ENCODE assay signal across 16 cellular contexts in genomic region chrX:69097451-69098236, GRCh38.
DNase-seq lines count a peak whose midpoint lies in the region; TF ChIP-seq lines count a peak whose summit lies in the region.
"Had no signal": no experiment of that assay in that cellular context is flagged by ENCODE, and none has a peak within 500 bp of the region (broad histone marks: within the 10 kb centered on the region; RNA-seq: fewer than 3 reads in every experiment).

No MANE protein-coding gene starts in this region.

- no peak overlapping the region for H3K14ac ChIP-seq in neuronal stem cell (ENCODE audit: low read length)

- no peaks in the 10 kb centered on the region for H3K27me3 Mint-ChIP-seq in endodermal cell (ENCODE audit: insufficient read depth)

- no peak overlapping the region; the same call in 1 of the 2 replicates for H3K27ac ChIP-seq in HEK293 (ENCODE audit: extremely low read depth, low read depth, low read length)
- no peak overlapping the region for H3K27ac ChIP-seq in endodermal cell (ENCODE audit: low read depth, low read length)
- H3K27ac ChIP-seq in neuronal stem cell (replicated peaks; ENCODE audit: low read length), result no peak overlapping the region
- H3K27ac ChIP-seq: KMS-11 had no signal

- CTCF ChIA-PET in HEK293 (lab: Yijun Ruan, JAX), result interaction anchor here (0.6 to 1.1 kb wide), 4 partner anchors 125 to 830 kb away, joined by 3 to 5 read pairs (median 4); no protein-coding TSS in a partner anchor

- WGBS in endodermal cell (ENCODE audit: insufficient coverage in 1 of 2, insufficient read length in 1 of 2), 2 experiments, result 70 to 94% methylated on average over 3 to 14 of the region's 14 CpGs
- WGBS in neuronal stem cell (ENCODE audit: extremely low coverage in 2 of 2, insufficient read length in 2 of 2, insufficient replicate concordance in 1 of 2), 2 donors, result no CpG with 5 or more reads among the region's 14 CpGs

- no peak for TF ChIP-seq CTCF in HEK293 (tag by site-specific recombination; IDR thresholded peaks at IDR 0.05)
- TF ChIP-seq CTCF in endodermal cell (conservative IDR thresholded peaks at IDR 0.05), result no peak

- H3K79me1 ChIP-seq in neuronal stem cell (ENCODE audit: low read depth, low read length), result no peaks in the 10 kb centered on the region

- POLR2A ChIA-PET in HEK293 (lab: Yijun Ruan, JAX), result interaction anchor here (1.3 to 1.8 kb wide), 2 partner anchors 10 to 269 kb away, joined by 4 to 6 read pairs; partner anchors contain the start of gene EFNB1

- H3K36me3 ChIP-seq in HEK293 (ENCODE audit: control insufficient read depth in 2 of 2, insufficient read depth in 1 of 2, low read length in 2 of 2) (no peaks in the 10 kb centered on the region), endodermal cell (ENCODE audit: control insufficient read depth, insufficient read depth, low read length) (no peaks in the 10 kb centered on the region), neuronal stem cell (replicated peaks in 1 of 2; ENCODE audit: control insufficient read depth in 2 of 2, insufficient read depth in 2 of 2, low read length in 2 of 2) (no peaks in the 10 kb centered on the region)

- H3K4me2 ChIP-seq in neuronal stem cell (ENCODE audit: insufficient read depth, low read length, poor library complexity, severe bottlenecking), result no peak overlapping the region
- H3K4me2 ChIP-seq: KMS-11 had no signal

- no peak overlapping the region for H2BK120ac ChIP-seq in neuronal stem cell (ENCODE audit: low read depth, low read length)

- H4K91ac ChIP-seq in neuronal stem cell (ENCODE audit: low read depth, low read length, poor library complexity), result no peak overlapping the region

- no peak overlapping the region for H2AFZ ChIP-seq in neuronal stem cell (ENCODE audit: low read length)

- DNase-seq in NCI-H2227 (lab: John Stamatoyannopoulos, UW; ENCODE audit: unreplicated experiment) (peak; percentile 30), endodermal cell (peak; percentile 82), neuronal stem cell (ENCODE audit: low spot score) (no peak), retina (no peak), posterior cingulate gyrus (no peak), ureter (ENCODE audit: low spot score) (no peak)
- DNase-seq: DMS153, H9, NCI-H1048, NCI-H1436 treated with DMSO at 0.1 percent for 48 hours, NCI-H2029 treated with DMSO at 0.1 percent for 48 hours, NCI-H526, SHP77 treated with DMSO at 0.1 percent for 48 hours had no signal

- no peak overlapping the region for H2BK5ac ChIP-seq in neuronal stem cell (ENCODE audit: low read length)

- no peaks in the 10 kb centered on the region for H3K27me3 ChIP-seq in endodermal cell (ENCODE audit: control insufficient read depth, insufficient read depth, low read length, poor library complexity, severe bottlenecking)
- H3K27me3 ChIP-seq in neuronal stem cell (ENCODE audit: control insufficient read depth in 3 of 3, insufficient read depth in 3 of 3, low read depth in 1 of 3, low read length in 3 of 3), result no peaks in the 10 kb centered on the region

- no peak overlapping the region for H3K4ac ChIP-seq in neuronal stem cell (ENCODE audit: low read length)

- H3K9me3 Mint-ChIP-seq in endodermal cell, result peaks cover 22% of the 10 kb centered on the region
- H3K9me3 Mint-ChIP-seq: CD14-positive monocyte had no signal

- peak overlapping the region; percentile 57 for H3K18ac ChIP-seq in neuronal stem cell (ENCODE audit: low read length)

- no peak overlapping the region for H2BK12ac ChIP-seq in neuronal stem cell (ENCODE audit: low read length)

- peaks cover 12% of the 10 kb centered on the region for H3K4me1 Mint-ChIP-seq in endodermal cell
- H3K4me1 Mint-ChIP-seq: CD14-positive monocyte had no signal

- H3K23ac ChIP-seq in neuronal stem cell (ENCODE audit: low read depth, low read length, poor library complexity), result no peak overlapping the region

- intact Hi-C loops in posterior cingulate gyrus (cut with DNase I), result no loop called here

- H3K4me3 Mint-ChIP-seq in endodermal cell, result no peak overlapping the region
- H3K4me3 Mint-ChIP-seq: CD14-positive monocyte, H9 had no signal

- H2BK15ac ChIP-seq in neuronal stem cell (ENCODE audit: low read length), result no peak overlapping the region

- no peak overlapping the region for H3K27ac Mint-ChIP-seq in endodermal cell
- H3K27ac Mint-ChIP-seq: CD14-positive monocyte, H9 had no signal

- H3K9me3 ChIP-seq in HEK293 (ENCODE audit: control insufficient read depth, insufficient read depth, low read depth, low read length), result no peaks in the 10 kb centered on the region
- no peaks in the 10 kb centered on the region for H3K9me3 ChIP-seq in endodermal cell (ENCODE audit: control insufficient read depth, low read length)
- H3K9me3 ChIP-seq in neuronal stem cell (replicated peaks in 1 of 2; ENCODE audit: control insufficient read depth in 2 of 2, insufficient read depth in 1 of 2, low read depth in 1 of 2, low read length in 2 of 2), result no peaks in the 10 kb centered on the region

- no peak overlapping the region for H4K8ac ChIP-seq in neuronal stem cell (ENCODE audit: low read depth, low read length)

- H2AK5ac ChIP-seq in neuronal stem cell (ENCODE audit: low read depth, low read length), result no peak overlapping the region

- H3K4me1 ChIP-seq in HEK293 (ENCODE audit: control insufficient read depth, insufficient read depth, low read length), result no peaks in the 10 kb centered on the region
- no peaks in the 10 kb centered on the region for H3K4me1 ChIP-seq in endodermal cell (ENCODE audit: control insufficient read depth, insufficient read depth, low read length)
- peaks cover 3 to 8% of the 10 kb centered on the region in 2 donors for H3K4me1 ChIP-seq in neuronal stem cell (ENCODE audit: control insufficient read depth in 2 of 2, insufficient read depth in 1 of 2, low read depth in 1 of 2, low read length in 2 of 2)

- H3K36me3 Mint-ChIP-seq in endodermal cell (ENCODE audit: low read depth), result no peaks in the 10 kb centered on the region
- H3K36me3 Mint-ChIP-seq: CD14-positive monocyte had no signal

- H3K9ac ChIP-seq in endodermal cell (ENCODE audit: extremely low read depth, low read length, poor library complexity, severe bottlenecking) (no peak overlapping the region), neuronal stem cell (ENCODE audit: low read depth, low read length, poor library complexity) (no peak overlapping the region)
- H3K9ac ChIP-seq: KMS-11 had no signal

- H3K4me3 ChIP-seq in HEK293 (ENCODE audit: low read depth, low read length), result no peak overlapping the region
- no peak overlapping the region for H3K4me3 ChIP-seq in endodermal cell (ENCODE audit: low read length)
- no peak overlapping the region for H3K4me3 ChIP-seq in neuronal stem cell (ENCODE audit: low read length in 2 of 2)

TF ChIP-seq in HEK293, 187 proteins besides CTCF, POLR2A, EP300 and RAD21:
- no peak for TF ChIP-seq ZNF146 (tag by site-specific recombination; IDR thresholded peaks at IDR 0.05)
- no peak for TF ChIP-seq ZNF221 (tag by site-specific recombination; IDR thresholded peaks at IDR 0.05; ENCODE audit: borderline replicate concordance)
- TF ChIP-seq ZNF175 (tag by site-specific recombination; IDR thresholded peaks at IDR 0.05), result no peak
- no peak for TF ChIP-seq ZNF248 (tag by site-specific recombination; IDR thresholded peaks at IDR 0.05)
- TF ChIP-seq TRIM28 (IDR thresholded peaks at IDR 0.05; ENCODE audit: borderline replicate concordance, low read length), result 0 out of 2 replicates have a peak, but pooled peaks have one; percentile 20
- TF ChIP-seq HOXD13 (CRISPR knock-in tag; IDR thresholded peaks at IDR 0.05; ENCODE audit: borderline replicate concordance), result peak; percentile 30; the same call in 1 of the 2 replicates
- no peak for TF ChIP-seq ZNF692 (tag by site-specific recombination; IDR thresholded peaks at IDR 0.05)
- TF ChIP-seq ZNF791 (tag by site-specific recombination; IDR thresholded peaks at IDR 0.05), result no peak
- no peak for TF ChIP-seq MYNN (tag by site-specific recombination; IDR thresholded peaks at IDR 0.05; ENCODE audit: borderline replicate concordance)
- TF ChIP-seq ZNF19 (tag by site-specific recombination; IDR thresholded peaks at IDR 0.05; ENCODE audit: low read depth), result no peak
- no peak for TF ChIP-seq ZNF16 (tag by site-specific recombination; IDR thresholded peaks at IDR 0.05; ENCODE audit: low read depth)
- TF ChIP-seq ZNF133 (tag by site-specific recombination; IDR thresholded peaks at IDR 0.05), result no peak
- 0 out of 2 replicates have a peak, but pooled peaks have one; percentile 21 for TF ChIP-seq ZBTB17 (tag by site-specific recombination; IDR thresholded peaks at IDR 0.05)
- no peak; the same call in 1 of the 2 replicates for TF ChIP-seq EGR2 (tag by site-specific recombination; IDR thresholded peaks at IDR 0.05; ENCODE audit: low read depth)
- TF ChIP-seq ZBTB48 (tag by site-specific recombination; IDR thresholded peaks at IDR 0.05), result no peak
- TF ChIP-seq, protein P1, sequence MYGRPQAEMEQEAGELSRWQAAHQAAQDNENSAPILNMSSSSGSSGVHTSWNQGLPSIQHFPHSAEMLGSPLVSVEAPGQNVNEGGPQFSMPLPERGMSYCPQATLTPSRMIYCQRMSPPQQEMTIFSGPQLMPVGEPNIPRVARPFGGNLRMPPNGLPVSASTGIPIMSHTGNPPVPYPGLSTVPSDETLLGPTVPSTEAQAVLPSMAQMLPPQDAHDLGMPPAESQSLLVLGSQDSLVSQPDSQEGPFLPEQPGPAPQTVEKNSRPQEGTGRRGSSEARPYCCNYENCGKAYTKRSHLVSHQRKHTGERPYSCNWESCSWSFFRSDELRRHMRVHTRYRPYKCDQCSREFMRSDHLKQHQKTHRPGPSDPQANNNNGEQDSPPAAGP (tag by site-specific recombination; IDR thresholded peaks at IDR 0.05), result no peak
- TF ChIP-seq ZNF549 (tag by site-specific recombination; IDR thresholded peaks at IDR 0.05), result no peak
- TF ChIP-seq ZEB2 (tag by site-specific recombination; IDR thresholded peaks at IDR 0.05), result no peak
- peak; percentile 93 for TF ChIP-seq ZIC2 (tag by site-specific recombination; IDR thresholded peaks at IDR 0.05)
- no peak for TF ChIP-seq ZNF416 (tag by site-specific recombination; IDR thresholded peaks at IDR 0.05)

Comparison
In these comparisons a context has a peak if more than half of its experiments do, and no peak if none do; other contexts are left out.
1. DNase-seq: peak in NCI-H2227 (single experiment) and endodermal cell (single experiment); none in neuronal stem cell (single experiment), retina (single experiment), posterior cingulate gyrus (0 of 10) and ureter (single experiment).